Comparison of ENCODE assay signal across 14 cellular contexts in genomic region chr2:12816379-12817306, GRCh38.
DNase-seq lines count a peak whose midpoint lies in the region; ATAC-seq, FAIRE-seq and TF ChIP-seq lines count a peak whose summit lies in the region.
"Had no signal": no experiment of that assay in that cellular context is flagged by ENCODE, and none has a peak within 500 bp of the region (broad histone marks: within the 10 kb centered on the region; RNA-seq: fewer than 3 reads in every experiment).

No MANE protein-coding gene starts in this region.

- no peak overlapping the region for H3K27ac Mint-ChIP-seq in Caco-2 (ENCODE audit: unreplicated experiment)
- H3K27ac Mint-ChIP-seq: mesothelial cell of epicardium; progenitor cell of endocrine pancreas; stimulated activated naive CD8-positive, alpha-beta T cell treated with anti-CD3 and anti-CD28 coated beads, Interleukin-15, Interleukin-2, amounts not matched to agents 100 ng/mL and 50 ng/mL, for 24 hours had no signal

- peak; percentile 75 for DNase-seq in A172 (ENCODE audit: low spot score)
- peak; percentile 29 for DNase-seq in GM03348 (ENCODE audit: low spot score)
- peak; percentile 35 for DNase-seq in T1000 (lab: John Stamatoyannopoulos, UW)
- peak; percentile 34 for DNase-seq in fibroblast of peridontal ligament (ENCODE audit: extremely low read depth)
- DNase-seq in glomerular visceral epithelial cell (ENCODE audit: extremely low spot score) = no peak
- DNase-seq in frontal cortex (ENCODE audit: low spot score in 2 of 2) = no peak
- DNase-seq in Caco-2 = no peak
- DNase-seq: anterior cingulate cortex; stimulated activated CD4-positive, alpha-beta T cell treated with anti-CD3 and anti-CD28 coated beads, Interleukin-4, amount 100 ng/mL, for 1 hour; T-helper 2 cell had no signal

- CTCF ChIA-PET in Caco-2 (lab: Charles Lee) = no interaction called here

- H3K4me3 ChIP-seq in Caco-2 (ENCODE audit: low read depth, low read length) = no peak overlapping the region

- H3K9me3 Mint-ChIP-seq in Caco-2 (ENCODE audit: unreplicated experiment) = peaks cover 28% of the 10 kb centered on the region
- H3K9me3 Mint-ChIP-seq: mesothelial cell of epicardium; stimulated activated naive CD8-positive, alpha-beta T cell treated with anti-CD3 and anti-CD28 coated beads, Interleukin-15, Interleukin-2, amounts not matched to agents 100 ng/mL and 50 ng/mL, for 24 hours had no signal

- POLR2A ChIA-PET in Caco-2 (lab: Charles Lee) = no interaction called here

- no peaks in the 10 kb centered on the region for H3K36me3 ChIP-seq in Caco-2 (ENCODE audit: control insufficient read depth, insufficient read depth, low read length)

- BruUV-seq in Caco-2 (replicated peaks; lab: Mats Ljungman, UMichigan) = no TSS peak

- intact Hi-C loops in Caco-2 (cut with micrococcal nuclease; ENCODE audit: unreplicated experiment) = no loop called here

- H3K27me3 Mint-ChIP-seq in Caco-2 (ENCODE audit: insufficient read depth, unreplicated experiment) = no peaks in the 10 kb centered on the region
- H3K27me3 Mint-ChIP-seq: progenitor cell of endocrine pancreas had no signal

- H3K4me3 Mint-ChIP-seq in Caco-2 (ENCODE audit: unreplicated experiment) = no peak overlapping the region
- H3K4me3 Mint-ChIP-seq: mesothelial cell of epicardium; stimulated activated naive CD8-positive, alpha-beta T cell treated with anti-CD3 and anti-CD28 coated beads, Interleukin-15, Interleukin-2, amounts not matched to agents 100 ng/mL and 50 ng/mL, for 24 hours had no signal

- peaks cover 3% of the 10 kb centered on the region; the same call in 1 of the 2 replicates for H3K4me1 ChIP-seq in Caco-2

- no peaks in the 10 kb centered on the region for H3K36me3 Mint-ChIP-seq in Caco-2 (ENCODE audit: insufficient read depth, unreplicated experiment)
- H3K36me3 Mint-ChIP-seq: mesothelial cell of epicardium had no signal

- no peak for ATAC-seq in HG02678 (IDR thresholded peaks at IDR 0.05; ENCODE audit: unreplicated experiment)

- H3K9me3 ChIP-seq in Caco-2 = no peaks in the 10 kb centered on the region; the same call in 1 of the 2 replicates

- TF ChIP-seq CTCF in Caco-2 (IDR thresholded peaks at IDR 0.05; ENCODE audit: insufficient read depth in 1 of 2, low read depth in 1 of 2, low read length in 1 of 2, severe bottlenecking in 1 of 2, unreplicated experiment in 1 of 2) = no peak

- no peaks in the 10 kb centered on the region for H3K27me3 ChIP-seq in Caco-2 (replicated peaks; ENCODE audit: control insufficient read depth, insufficient read depth, low read length)

- no peaks in the 10 kb centered on the region for H3K4me1 Mint-ChIP-seq in Caco-2 (ENCODE audit: low read depth, unreplicated experiment)

- no peak for FAIRE-seq in frontal cortex (lab: Jason Lieb, UNC)

Comparison
In these comparisons a context has a peak if more than half of its experiments do, and no peak if none do; other contexts are left out.
1. DNase-seq: peak in A172 (single experiment), GM03348 (single experiment), T1000 (single experiment) and fibroblast of peridontal ligament (single experiment); none in glomerular visceral epithelial cell (single experiment), frontal cortex (0 of 2) and Caco-2 (0 of 2).